ENCODE assay signal across 21 cellular contexts in the genomic region with DNA sequence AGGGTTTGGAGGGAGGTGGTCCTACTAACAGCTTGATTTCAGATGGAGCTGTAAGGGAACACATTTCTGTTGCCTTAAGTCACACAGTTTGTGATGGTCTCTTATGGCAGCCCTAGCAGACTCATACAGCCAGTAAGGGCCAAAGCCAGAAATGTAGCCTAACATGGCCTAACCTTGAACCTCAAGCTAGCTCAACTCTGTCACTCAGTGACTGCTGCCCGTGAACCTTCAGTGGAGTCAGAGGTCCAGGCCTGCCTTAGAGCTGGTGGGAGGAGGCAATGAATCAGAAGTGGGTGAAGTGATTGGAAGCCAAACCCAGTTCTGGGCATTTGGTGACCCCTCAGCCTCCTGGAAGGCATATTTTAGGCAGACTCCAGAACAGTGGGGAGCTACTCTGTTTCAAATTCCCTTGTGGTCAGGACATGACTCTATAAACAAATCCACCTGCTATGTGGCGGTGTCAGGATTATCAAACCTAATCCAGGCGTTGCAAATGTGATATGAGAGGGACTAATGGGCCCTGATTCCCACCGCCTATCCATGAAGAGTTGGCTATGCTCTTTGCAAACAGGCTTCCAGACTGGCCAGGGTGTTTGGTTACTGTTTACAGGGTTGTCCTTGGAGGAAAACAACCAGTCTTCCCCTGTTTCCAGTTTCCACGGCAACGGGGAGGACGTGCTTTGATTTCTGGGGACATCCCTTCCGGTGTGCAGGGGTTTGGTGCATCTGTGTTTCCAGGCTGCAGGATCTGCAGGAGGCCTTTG.
A peak's percentile ranks its signal among the peaks of the same experiment; 100 is the strongest.
DNase-seq lines count a peak whose midpoint lies in the region; ATAC-seq lines count a peak whose summit lies in the region.
"Had no signal": no experiment of that assay in that cellular context is flagged by ENCODE, and none has a peak within 500 bp of the region (broad histone marks: within the 10 kb centered on the region; RNA-seq: fewer than 3 reads in every experiment).

No MANE protein-coding gene starts in this region.

- H3K79me1 ChIP-seq in trophoblast cell (ENCODE audit: low read length) = no peaks in the 10 kb centered on the region

- H3K4me3 ChIP-seq in SJCRH30 (no peak overlapping the region), trophoblast cell (ENCODE audit: low read depth, low read length) (no peak overlapping the region)
- H3K4me3 ChIP-seq: cardiac muscle cell, heart right ventricle, ovary, testis had no signal

- no peak overlapping the region for H3K4me2 ChIP-seq in trophoblast cell (ENCODE audit: low read length)

- no peak overlapping the region for H3K14ac ChIP-seq in trophoblast cell (ENCODE audit: low read length)

- H3K4me1 ChIP-seq in SJCRH30 (peaks cover 40% of the 10 kb centered on the region), trophoblast cell (ENCODE audit: control insufficient read depth in 1 of 2, insufficient read depth in 2 of 2, low read length in 2 of 2) (no peaks in the 10 kb centered on the region)
- H3K4me1 ChIP-seq: Caco-2, heart right ventricle, testis had no signal

- DNase-seq in HT-29 (ENCODE audit: low spot score) (peak; percentile 7), SJCRH30 (peak; percentile 88 to 93), iPS-NIHi7 (ENCODE audit: extremely low spot score) (peak; percentile 19), trophoblast cell (no peak), DMS79 (lab: John Stamatoyannopoulos, UW) (no peak), CD1c-positive myeloid dendritic cell (ENCODE audit: extremely low spot score) (no peak), cerebellum (ENCODE audit: low spot score) (no peak)
- DNase-seq: activated CD4-positive, alpha-beta T cell treated with anti-CD3 and anti-CD28 coated beads, Interleukin-2, amount 50 U/mL, for 48 hours; activated T-cell treated with anti-CD3 and anti-CD28 coated beads, Interleukin-2, amount 50 U/mL, for 48 hours; Caco-2; effector CD8-positive, alpha-beta T cell; GF-D8; heart right ventricle; MM.1S; NCI-H1930; NCI-H526 treated with DMSO at 0.1 percent for 48 hours; ovary; testis had no signal

- H3K27me3 ChIP-seq in SJCRH30 (no peaks in the 10 kb centered on the region), trophoblast cell (ENCODE audit: insufficient read depth, low read length) (no peaks in the 10 kb centered on the region)
- H3K27me3 ChIP-seq: cardiac muscle cell, ovary, testis had no signal

- H3K79me2 ChIP-seq in trophoblast cell (ENCODE audit: control insufficient read depth, insufficient read depth, low read length, poor library complexity) = no peaks in the 10 kb centered on the region

- H2AFZ ChIP-seq in trophoblast cell (ENCODE audit: insufficient read depth, low read length, poor library complexity) = no peak overlapping the region

- H2AK5ac ChIP-seq in trophoblast cell (ENCODE audit: low read length) = no peak overlapping the region

- H3K9ac ChIP-seq in trophoblast cell (ENCODE audit: low read length) = no peak overlapping the region

- H4K8ac ChIP-seq in trophoblast cell (ENCODE audit: low read depth, low read length) = no peak overlapping the region

- H3K36me3 ChIP-seq in SJCRH30 (no peaks in the 10 kb centered on the region), trophoblast cell (ENCODE audit: control insufficient read depth in 1 of 2, insufficient read depth in 2 of 2, low read length in 2 of 2) (no peaks in the 10 kb centered on the region)
- H3K36me3 ChIP-seq: cardiac muscle cell, heart right ventricle, ovary had no signal

- H3K4ac ChIP-seq in trophoblast cell (ENCODE audit: low read depth, low read length) = no peak overlapping the region

- no peak overlapping the region for H2BK120ac ChIP-seq in trophoblast cell (ENCODE audit: insufficient read depth, low read length, poor library complexity)

- H3K9me3 ChIP-seq in SJCRH30 (replicated peaks) (peaks cover 3% of the 10 kb centered on the region; the same call in 1 of the 2 replicates), trophoblast cell (ENCODE audit: insufficient read depth, low read depth, low read length) (no peaks in the 10 kb centered on the region)
- H3K9me3 ChIP-seq: Caco-2, ovary, testis had no signal

- no peak overlapping the region for H3K18ac ChIP-seq in trophoblast cell (ENCODE audit: low read length)

- no CpG with 5 or more reads among the region's 8 CpGs for WGBS in trophoblast cell (ENCODE audit: extremely low coverage, insufficient coverage, insufficient read length)

- H4K91ac ChIP-seq in trophoblast cell (ENCODE audit: low read depth, low read length) = no peak overlapping the region

- H3K27ac ChIP-seq in SJCRH30 (peak overlapping the region; percentile 38), trophoblast cell (ENCODE audit: low read depth, low read length) (no peak overlapping the region)
- H3K27ac ChIP-seq: cardiac muscle cell, heart right ventricle, ovary, testis had no signal

- H3K23ac ChIP-seq in trophoblast cell (ENCODE audit: low read length) = peak overlapping the region; percentile 22

- H4K12ac ChIP-seq in trophoblast cell (ENCODE audit: low read depth, low read length) = no peak overlapping the region

- H2BK12ac ChIP-seq in trophoblast cell (ENCODE audit: low read length) = no peak overlapping the region

- no peak for ATAC-seq in GM19035 (IDR thresholded peaks at IDR 0.05; ENCODE audit: unreplicated experiment)
- ATAC-seq: heart right ventricle, Panc1 had no signal

- H2BK5ac ChIP-seq in trophoblast cell (ENCODE audit: low read depth, low read length, poor library complexity) = no peak overlapping the region

Comparison
In these comparisons a context has a peak if more than half of its experiments do, and no peak if none do; other contexts are left out.
1. DNase-seq: peak in HT-29 (single experiment), SJCRH30 (2 of 2) and iPS-NIHi7 (single experiment); none in trophoblast cell (0 of 2), DMS79 (single experiment), CD1c-positive myeloid dendritic cell (single experiment) and cerebellum (single experiment).